Comparison of ENCODE assay signal across 8 cellular contexts in genomic region chr12:116066381-116067230, GRCh38.
DNase-seq lines count a peak whose midpoint lies in the region; ATAC-seq, FAIRE-seq and TF ChIP-seq lines count a peak whose summit lies in the region.

No MANE protein-coding gene starts in this region.

- H3K36me3 ChIP-seq in IMR-90 (ENCODE audit: control insufficient read depth, insufficient read depth, low read length) (no peaks in the 10 kb centered on the region), K562 (ENCODE audit: control insufficient read depth, insufficient read depth, low read length) (peaks cover 9% of the 10 kb centered on the region; the same call in 2 of the 3 replicates), right lobe of liver (no peaks in the 10 kb centered on the region)

- H2BK15ac ChIP-seq in IMR-90 (ENCODE audit: low read depth, low read length): no peak overlapping the region

- WGBS in IMR-90 (ENCODE audit: extremely low coverage in 2 of 2, insufficient read length in 1 of 2), 2 experiments: no CpG with 5 or more reads among the region's 7 CpGs
- WGBS in K562 (ENCODE audit: insufficient coverage, low coverage, missing lambda C conversion rate): 29% methylated on average over 7 of the region's 7 CpGs
- WGBS in right lobe of liver (ENCODE audit: insufficient coverage, low coverage, low lambda C conversion rate, missing lambda C conversion rate): 62% methylated on average over 7 of the region's 7 CpGs

- TF ChIP-seq RAD21 in IMR-90 (IDR thresholded peaks at IDR 0.05; ENCODE audit: low read length) (peak; percentile 69), K562 (CRISPR knock-in tag; conservative IDR thresholded peaks at IDR 0.05 in 1 of 2, IDR thresholded peaks at IDR 0.05 in 1 of 2) (peak; percentile 53 to 65)

- no peaks in the 10 kb centered on the region for H3K27me3 ChIP-seq in IMR-90 (ENCODE audit: control insufficient read depth, insufficient read depth, low read length)
- no peaks in the 10 kb centered on the region for H3K27me3 ChIP-seq in K562 (ENCODE audit: control insufficient read depth in 2 of 2, insufficient read depth in 2 of 2, low read length in 2 of 2)
- H3K27me3 ChIP-seq in right lobe of liver: no peaks in the 10 kb centered on the region

- H3K4ac ChIP-seq in IMR-90 (ENCODE audit: low read depth, low read length): no peak overlapping the region

- TF ChIP-seq POLR2A in IMR-90 (IDR thresholded peaks at IDR 0.05; ENCODE audit: low read depth, low read length) (no peak), K562 (conservative IDR thresholded peaks at IDR 0.05) (no peak), right lobe of liver (IDR thresholded peaks at IDR 0.05) (no peak)

- H3K27ac ChIP-seq in IMR-90 (ENCODE audit: insufficient read depth, low read length): no peak overlapping the region
- no peak overlapping the region for H3K27ac ChIP-seq in K562 (ENCODE audit: extremely low read depth, low read depth, low read length)
- no peak overlapping the region for H3K27ac ChIP-seq in right lobe of liver

- H3K4me3 ChIP-seq in IMR-90 (ENCODE audit: insufficient read depth, low read depth, low read length) (no peak overlapping the region), K562 (no peak overlapping the region), right lobe of liver (no peak overlapping the region)

- H3K9me1 ChIP-seq in IMR-90 (ENCODE audit: insufficient read depth, low read length) (peaks cover 7% of the 10 kb centered on the region; the same call in 1 of the 2 replicates), K562 (ENCODE audit: control insufficient read depth, insufficient read depth, low read length) (no peaks in the 10 kb centered on the region)

- no peak overlapping the region for H2BK20ac ChIP-seq in IMR-90 (ENCODE audit: low read depth, low read length)

- no peak overlapping the region for H3K18ac ChIP-seq in IMR-90 (ENCODE audit: low read depth, low read length)

- FAIRE-seq in K562 (lab: Jason Lieb, UNC): peak; percentile 77

- intact Hi-C loops in IMR-90 (cut with micrococcal nuclease) (no loop called here), K562 (cut with micrococcal nuclease) (loop anchor here (2.0 to 10.0 kb wide), 3 partner anchors 56 to 170 kb away; no protein-coding TSS in a partner anchor), right lobe of liver (cut with DNase I) (no loop called here)

- H4K20me1 ChIP-seq in IMR-90 (ENCODE audit: insufficient read depth, low read length) (peaks cover 52% of the 10 kb centered on the region), K562 (replicated peaks; ENCODE audit: control insufficient read depth, insufficient read depth, low read length) (peaks cover 5% of the 10 kb centered on the region)

- no TSS peak for BruUV-seq in IMR-90 (replicated peaks; lab: Mats Ljungman, UMichigan)
- BruUV-seq in K562 (replicated peaks; lab: Mats Ljungman, UMichigan): no TSS peak

- H2AFZ ChIP-seq in IMR-90 (replicated peaks; ENCODE audit: low read length, poor library complexity) (no peak overlapping the region), K562 (ENCODE audit: low read depth, low read length) (no peak overlapping the region)

- no peak overlapping the region for H2AK9ac ChIP-seq in IMR-90 (replicated peaks; ENCODE audit: low read depth, low read length, poor library complexity)

- ATAC-seq in IMR-90 (ENCODE audit: low read depth): no peak
- ATAC-seq in K562: peak; percentile 80
- peak; percentile 77 to 84 (median 78) for ATAC-seq in right lobe of liver
- no peak for ATAC-seq in GM21423 (IDR thresholded peaks at IDR 0.05; ENCODE audit: unreplicated experiment)

- no peak overlapping the region for H4K8ac ChIP-seq in IMR-90 (ENCODE audit: low read depth in 2 of 2, low read length in 2 of 2)

- peaks cover 84% of the 10 kb centered on the region for H3K79me2 ChIP-seq in K562 (ENCODE audit: control insufficient read depth, insufficient read depth, low read length)

- H3K56ac ChIP-seq in IMR-90 (ENCODE audit: extremely low read depth, insufficient read depth, low read length): no peak overlapping the region

- POLR2A ChIA-PET in IMR-90 (lab: Charles Lee; ENCODE audit: unreplicated experiment): no interaction called here
- POLR2A ChIA-PET in K562 (lab: Yijun Ruan, JAX): no interaction called here

- no peak overlapping the region for H4K91ac ChIP-seq in IMR-90 (ENCODE audit: insufficient read depth, low read depth, low read length)

- H2AK5ac ChIP-seq in IMR-90 (ENCODE audit: low read depth, low read length): no peak overlapping the region

- CTCF ChIA-PET in IMR-90 (lab: Yijun Ruan, JAX): interaction anchor here (0.8 to 1.7 kb wide), 3 partner anchors 9 to 98 kb away, joined by 3 read pairs; no protein-coding TSS in a partner anchor
- CTCF ChIA-PET in K562 (lab: Yijun Ruan, JAX; ENCODE audit: low intra/inter-chr PET ratio): interaction anchor here (0.7 to 1.7 kb wide), 2 partner anchors 100 to 169 kb away, joined by 4 to 7 read pairs; no protein-coding TSS in a partner anchor

- dilution Hi-C loops in IMR-90 (cut with HindIII; ENCODE audit: low sequenced_read_pairs, unreplicated experiment): no loop called here

- H3K23ac ChIP-seq in IMR-90 (ENCODE audit: low read depth, low read length): no peak overlapping the region

- DNase-seq in DMS53 (lab: John Stamatoyannopoulos, UW) (peak; percentile 80), IMR-90 (peak; percentile 48), T-helper 22 cell (ENCODE audit: low read depth) (peak; percentile 1), K562 (ENCODE audit: extremely low read depth in 1 of 4, low spot score in 3 of 4) (peak; percentile 47 to 69 (median 49)), right lobe of liver (peak in 2 of 3 donors; percentile 29 to 57), cerebellum (ENCODE audit: low spot score) (no peak)
- DNase-seq in stimulated activated CD8-positive, alpha-beta memory T cell treated with anti-CD3 and anti-CD28 coated beads, Interleukin-7, amount 100 ng/mL, for 4 hours (ENCODE audit: low read depth in 2 of 2): peak; percentile 33 to 39

- H2BK120ac ChIP-seq in IMR-90 (ENCODE audit: low read depth, low read length): no peak overlapping the region

- H3K79me1 ChIP-seq in IMR-90 (ENCODE audit: low read depth in 1 of 2, low read length in 2 of 2): peaks cover 30 to 74% of the 10 kb centered on the region in 2 experiments

- no peak overlapping the region for H3K14ac ChIP-seq in IMR-90 (replicated peaks; ENCODE audit: low read depth, low read length)

- no peak overlapping the region for H4K5ac ChIP-seq in IMR-90 (ENCODE audit: low read depth, low read length)

- H3K4me2 ChIP-seq in IMR-90 (ENCODE audit: low read depth, low read length) (no peak overlapping the region), K562 (ENCODE audit: insufficient read depth, low read length) (no peak overlapping the region)

- TF ChIP-seq CTCF in IMR-90 (conservative IDR thresholded peaks at IDR 0.05; ENCODE audit: low read depth, low read length) (peak; percentile 70), K562 (IDR thresholded peaks at IDR 0.05 in 2 of 3, conservative IDR thresholded peaks at IDR 0.05 in 1 of 3; ENCODE audit: insufficient read depth in 2 of 3, low read depth in 1 of 3, low read length in 3 of 3) (peak; percentile 72 to 85 (median 83)), right lobe of liver (IDR thresholded peaks at IDR 0.05) (peak; percentile 61 to 80 (median 68))

- TF ChIP-seq EP300 in K562 (IDR thresholded peaks at IDR 0.05; ENCODE audit: low read length): no peak

- H3K9me3 ChIP-seq in IMR-90 (ENCODE audit: control insufficient read depth, insufficient read depth, low read length): no peaks in the 10 kb centered on the region
- no peaks in the 10 kb centered on the region for H3K9me3 ChIP-seq in K562 (replicated peaks; ENCODE audit: control insufficient read depth, insufficient read depth, low read depth, low read length)
- H3K9me3 ChIP-seq in right lobe of liver: no peaks in the 10 kb centered on the region

- in situ Hi-C loops in IMR-90 (cut with MboI; ENCODE audit: low sequenced_read_pairs) (no loop called here), K562 (cut with MboI) (no loop called here)

- no peak overlapping the region for H2BK5ac ChIP-seq in IMR-90 (ENCODE audit: low read depth, low read length, poor library complexity, severe bottlenecking)

- peaks cover 8% of the 10 kb centered on the region for H3K4me1 ChIP-seq in IMR-90 (ENCODE audit: control insufficient read depth, insufficient read depth, low read length)
- peaks cover 0 to 13% of the 10 kb centered on the region in 2 experiments; a peak in 2 of 5 replicates for H3K4me1 ChIP-seq in K562 (replicated peaks in 1 of 2; ENCODE audit: control insufficient read depth in 2 of 2, insufficient read depth in 2 of 2, low read length in 2 of 2)
- peaks cover 0 to 3% (median 0%) of the 10 kb centered on the region in 4 donors for H3K4me1 ChIP-seq in right lobe of liver

- H3K9ac ChIP-seq in IMR-90 (ENCODE audit: low read depth, low read length) (no peak overlapping the region), K562 (ENCODE audit: insufficient read depth in 1 of 2, low read depth in 2 of 2, low read length in 2 of 2) (no peak overlapping the region)

TF ChIP-seq in IMR-90, 13 proteins besides CTCF, POLR2A, EP300 and RAD21 (continues in another document):
- TF ChIP-seq RCOR1 (IDR thresholded peaks at IDR 0.05; ENCODE audit: insufficient replicate concordance, low read length): no peak
- TF ChIP-seq MAZ (IDR thresholded peaks at IDR 0.05; ENCODE audit: borderline replicate concordance, low read depth, low read length): no peak
- no peak for TF ChIP-seq MXI1 (IDR thresholded peaks at IDR 0.05; ENCODE audit: borderline replicate concordance, low read depth, low read length)
- TF ChIP-seq MAFK (IDR thresholded peaks at IDR 0.05; ENCODE audit: low read depth, low read length): no peak
- no peak for TF ChIP-seq NFE2L2 (IDR thresholded peaks at IDR 0.05; ENCODE audit: low read depth, low read length)
- peak; percentile 9; the same call in 1 of the 2 replicates for TF ChIP-seq BHLHE40 (IDR thresholded peaks at IDR 0.05; ENCODE audit: low read depth, low read length)
- TF ChIP-seq RFX5 (IDR thresholded peaks at IDR 0.05; ENCODE audit: low read depth, low read length): no peak

TF ChIP-seq in K562, 482 proteins besides CTCF, POLR2A, EP300 and RAD21 (continues in another document):
- TF ChIP-seq, protein P1, sequence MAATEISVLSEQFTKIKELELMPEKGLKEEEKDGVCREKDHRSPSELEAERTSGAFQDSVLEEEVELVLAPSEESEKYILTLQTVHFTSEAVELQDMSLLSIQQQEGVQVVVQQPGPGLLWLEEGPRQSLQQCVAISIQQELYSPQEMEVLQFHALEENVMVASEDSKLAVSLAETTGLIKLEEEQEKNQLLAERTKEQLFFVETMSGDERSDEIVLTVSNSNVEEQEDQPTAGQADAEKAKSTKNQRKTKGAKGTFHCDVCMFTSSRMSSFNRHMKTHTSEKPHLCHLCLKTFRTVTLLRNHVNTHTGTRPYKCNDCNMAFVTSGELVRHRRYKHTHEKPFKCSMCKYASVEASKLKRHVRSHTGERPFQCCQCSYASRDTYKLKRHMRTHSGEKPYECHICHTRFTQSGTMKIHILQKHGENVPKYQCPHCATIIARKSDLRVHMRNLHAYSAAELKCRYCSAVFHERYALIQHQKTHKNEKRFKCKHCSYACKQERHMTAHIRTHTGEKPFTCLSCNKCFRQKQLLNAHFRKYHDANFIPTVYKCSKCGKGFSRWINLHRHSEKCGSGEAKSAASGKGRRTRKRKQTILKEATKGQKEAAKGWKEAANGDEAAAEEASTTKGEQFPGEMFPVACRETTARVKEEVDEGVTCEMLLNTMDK (IDR thresholded peaks at IDR 0.05; ENCODE audit: borderline replicate concordance, insufficient read depth, low read depth, low read length, poor library complexity, severe bottlenecking): peak; percentile 44
- TF ChIP-seq RUNX1 (IDR thresholded peaks at IDR 0.05; ENCODE audit: low read depth): no peak

Comparison
In these comparisons a context has a peak if more than half of its experiments do, and no peak if none do; other contexts are left out.
1. ATAC-seq: peak in K562 (single experiment) and right lobe of liver (4 of 4); none in IMR-90 (single experiment) and GM21423 (single experiment).
2. Peak in every context shown above with its lines, with median percentiles within 50 percentile points of each other: CTCF ChIP-seq.